10 cellular contexts compared by ENCODE assay signal in genomic region chr13:98755116-98755515, GRCh38. TPM values are rescaled to one million over a fixed set of nuclear protein-coding genes. Genes with fewer than 3 reads are reported as not detected.
"Had no signal": no experiment of that assay in that cellular context is flagged by ENCODE, and none has a peak within 500 bp of the region (broad histone marks: within the 10 kb centered on the region; RNA-seq: fewer than 3 reads in every experiment).

No MANE protein-coding gene starts in this region.

- H3K4me3 Mint-ChIP-seq: GM23338, H9, HFFc6 had no signal

- H3K4me3 ChIP-seq: GM23248, GM23338, HAP-1 had no signal

- H3K27ac ChIP-seq: GM23248 had no signal

- H2AFZ ChIP-seq: GM23248 had no signal

- H3K4me1 ChIP-seq: HAP-1 had no signal

- ATAC-seq: GM23338, HCT116 had no signal

- DNase-seq: GM23248, GOT3, H7, H9, HCEC 1CT, HFFc6 had no signal

- H3K27ac Mint-ChIP-seq: GM23338, H9, HFFc6 had no signal

- H3K4me2 ChIP-seq: GM23338 had no signal

- H3K36me3 ChIP-seq: HAP-1 had no signal

RNA-seq across cellular contexts. Expression of gene SLC15A1, which starts 2.6 kb away (rescaled TPM):
- total RNA-seq: GM23248, H4, HFFc6 had no signal
